Comparison of ENCODE assay signal across 8 cellular contexts in the genomic region with DNA sequence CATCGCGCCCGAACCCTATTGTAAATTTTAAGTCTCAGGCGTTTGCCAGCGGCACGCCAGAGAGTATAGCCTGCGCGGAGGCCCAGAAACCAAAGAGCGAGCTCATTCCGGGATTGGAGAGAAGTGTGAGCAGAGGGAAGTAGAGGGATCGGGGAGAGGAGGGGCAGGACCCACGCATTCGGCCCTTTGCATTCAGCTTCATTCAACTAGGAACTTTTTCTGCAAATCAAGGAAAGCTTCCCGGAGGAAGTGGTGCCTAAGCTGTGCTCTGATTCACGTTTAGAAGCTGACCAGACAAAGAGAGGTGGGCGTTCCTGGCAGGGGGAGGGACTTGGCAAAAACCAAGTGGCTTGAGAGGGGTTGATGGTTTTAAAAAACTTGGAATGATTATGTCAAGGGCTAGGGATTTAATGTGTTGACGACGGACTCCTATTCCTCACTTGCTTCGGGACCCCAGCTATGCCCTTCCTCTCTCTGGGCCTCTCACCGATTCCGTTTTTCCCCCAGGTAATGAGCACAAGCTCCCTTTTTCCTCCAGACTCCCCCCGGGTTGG. TPM values are rescaled to one million over a fixed set of nuclear protein-coding genes. Genes with fewer than 3 reads are reported as not detected.
DNase-seq lines count a peak whose midpoint lies in the region; ATAC-seq, FAIRE-seq and TF ChIP-seq lines count a peak whose summit lies in the region.

No MANE protein-coding gene starts in this region.

- H3K4me1 Mint-ChIP-seq in effector memory CD8-positive, alpha-beta T cell (ENCODE audit: low read depth in 2 of 2): peaks cover 34 to 46% of the 10 kb centered on the region in 2 donors

- H3K27ac Mint-ChIP-seq in effector memory CD8-positive, alpha-beta T cell: peak overlapping the region; percentile 98 to 100

- DNase-seq in NCI-H1417 (lab: John Stamatoyannopoulos, UW): peak in 2 of 3 experiments; percentile 96 to 97
- no peak for DNase-seq in NCI-H1417 treated with DMSO at 0.1 percent for 48 hours (lab: John Stamatoyannopoulos, UW)
- peak; percentile 75 for DNase-seq in H54 (ENCODE audit: insufficient read length, low spot score)
- DNase-seq in NCI-H1092 treated with DMSO at 0.1 percent for 48 hours (lab: John Stamatoyannopoulos, UW): peak; percentile 95
- DNase-seq in SW 1271 (lab: John Stamatoyannopoulos, UW): peak; percentile 44 to 90
- DNase-seq in effector memory CD8-positive, alpha-beta T cell: no peak
- peak; percentile 94 to 97 for DNase-seq in lung microvascular endothelial cell (ENCODE audit: low read depth in 2 of 2)
- peak in 29 of 49 donors; percentile 59 to 92 (median 84) for DNase-seq in substantia nigra (lab: John Stamatoyannopoulos, UW)

- no peaks in the 10 kb centered on the region for H3K27me3 Mint-ChIP-seq in effector memory CD8-positive, alpha-beta T cell

- no peak for ATAC-seq in effector memory CD8-positive, alpha-beta T cell (replicated peaks)

- FAIRE-seq in H54 (lab: Jason Lieb, UNC): no peak

- H3K36me3 Mint-ChIP-seq in effector memory CD8-positive, alpha-beta T cell (ENCODE audit: insufficient read depth): peaks cover 34% of the 10 kb centered on the region

- no peaks in the 10 kb centered on the region for H3K9me3 Mint-ChIP-seq in effector memory CD8-positive, alpha-beta T cell

- peak overlapping the region; percentile 86 for H3K27ac ChIP-seq in substantia nigra (ENCODE audit: low read depth, low read length, poor library complexity, severe bottlenecking)

- peak; percentile 72 for TF ChIP-seq POLR2A in H54 (IDR thresholded peaks at IDR 0.05; ENCODE audit: low read depth, low read length)

- H3K4me3 Mint-ChIP-seq in effector memory CD8-positive, alpha-beta T cell: peak overlapping the region; percentile 87 to 98

RNA-seq across cellular contexts. Expression of a gene that starts 0.9 kb away (rescaled TPM):
- total RNA-seq in lung microvascular endothelial cell: 257 and 308 TPM in 2 replicates

RNA-seq across cellular contexts. Expression of a gene that starts 10.5 kb away (rescaled TPM):
- 3.4 and 4.8 TPM in 2 replicates for total RNA-seq in lung microvascular endothelial cell

RNA-seq across cellular contexts. Expression of a gene that starts 10.6 kb away (rescaled TPM):
- 26.8 and 43.1 TPM in 2 replicates for total RNA-seq in lung microvascular endothelial cell

RNA-seq across cellular contexts. Expression of a gene that starts 13.2 kb away (rescaled TPM):
- total RNA-seq in lung microvascular endothelial cell: 0.22 and 0.40 TPM in 2 replicates

RNA-seq across cellular contexts. Expression of a gene that starts 14.7 kb away (rescaled TPM):
- 14.1 and 14.4 TPM in 2 replicates for total RNA-seq in lung microvascular endothelial cell

Comparison
In these comparisons a context has a peak if more than half of its experiments do, and no peak if none do; other contexts are left out.
1. DNase-seq: peak in NCI-H1417 (2 of 3), H54 (single experiment), NCI-H1092 treated with DMSO at 0.1 percent for 48 hours (single experiment), SW 1271 (2 of 2), lung microvascular endothelial cell (2 of 2) and substantia nigra (29 of 49); none in NCI-H1417 treated with DMSO at 0.1 percent for 48 hours (single experiment) and effector memory CD8-positive, alpha-beta T cell (0 of 3).